In the genomic region with DNA sequence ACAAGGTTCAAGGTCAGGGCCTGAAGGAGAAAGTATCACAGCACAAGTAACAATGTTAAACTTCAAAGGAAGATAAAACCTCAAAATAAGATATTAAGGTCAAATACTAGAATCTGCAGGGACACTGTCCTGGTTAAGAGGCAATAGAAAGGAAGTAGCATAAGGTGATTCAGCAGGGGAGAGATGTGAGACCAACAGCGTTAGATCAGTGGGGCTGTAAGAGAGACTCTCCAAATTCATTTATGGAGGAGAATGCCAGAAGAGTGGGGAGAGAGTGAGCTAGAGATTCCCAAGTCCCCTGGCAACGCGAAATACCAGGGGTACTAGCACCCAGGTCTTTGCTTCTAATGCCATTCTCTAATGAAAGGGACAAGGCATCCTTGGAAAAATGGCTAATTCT, we compare ENCODE assay signal across 22 cellular contexts.
A peak's percentile ranks its signal among the peaks of the same experiment; 100 is the strongest.
DNase-seq lines count a peak whose midpoint lies in the region; ATAC-seq, FAIRE-seq and TF ChIP-seq lines count a peak whose summit lies in the region.
"Had no signal": no experiment of that assay in that cellular context is flagged by ENCODE, and none has a peak within 500 bp of the region (broad histone marks: within the 10 kb centered on the region; RNA-seq: fewer than 3 reads in every experiment).

No MANE protein-coding gene starts in this region.

- no peak overlapping the region for H3K4ac ChIP-seq in H1 (replicated peaks; ENCODE audit: insufficient read length, low read depth, low read length)

- H2BK5ac ChIP-seq in H1 (ENCODE audit: low read depth, low read length), result no peak overlapping the region

- POLR2A ChIA-PET in H1 (lab: Charles Lee; ENCODE audit: partially characterized antibody), result no interaction called here

- no peak overlapping the region for H2AFZ ChIP-seq in H1 (ENCODE audit: low read length)

- no peak overlapping the region for H4K5ac ChIP-seq in H1 (ENCODE audit: insufficient read length, low read depth, low read length)

- H2BK15ac ChIP-seq in H1 (ENCODE audit: low read length), result no peak overlapping the region

- H3K4me3 ChIP-seq in H1 (ENCODE audit: extremely low read depth in 1 of 4, insufficient read depth in 2 of 4, low read depth in 3 of 4, low read length in 4 of 4), result no peak overlapping the region
- H3K4me3 ChIP-seq in gastrocnemius medialis, result no peak overlapping the region
- H3K4me3 ChIP-seq: A549; BLaER1 treated with 17β-estradiol and CSF1 and Interleukin-3, amounts not matched to agents 10 nM and 100 nM; GM12878 had no signal

- H3K9me3 ChIP-seq in H1 (ENCODE audit: insufficient read depth in 2 of 2, low read depth in 1 of 2, low read length in 1 of 2), result peaks cover 3 to 8% of the 10 kb centered on the region in 2 experiments; a peak in 1 of 4 replicates
- H3K9me3 ChIP-seq in gastrocnemius medialis, result no peaks in the 10 kb centered on the region
- H3K9me3 ChIP-seq: A549; BLaER1 treated with 17β-estradiol and CSF1 and Interleukin-3, amounts not matched to agents 10 nM and 100 nM had no signal

- no peak overlapping the region for H2BK120ac ChIP-seq in H1 (replicated peaks; ENCODE audit: low read depth, low read length)

- H3K4me2 ChIP-seq in H1 (ENCODE audit: insufficient read depth in 1 of 2, low read depth in 2 of 2, low read length in 2 of 2), result no peak overlapping the region
- H3K4me2 ChIP-seq: A549; BLaER1 treated with 17β-estradiol and CSF1 and Interleukin-3, amounts not matched to agents 10 nM and 100 nM had no signal

- no peak for TF ChIP-seq RAD21 in H1 (IDR thresholded peaks at IDR 0.05 in 1 of 2, conservative IDR thresholded peaks at IDR 0.05 in 1 of 2; ENCODE audit: low read depth in 2 of 2, low read length in 2 of 2)

- FAIRE-seq in H1 (lab: Jason Lieb, UNC), result no peak
- FAIRE-seq: A549, D721Med, GM12878, GM12892, GM18507, GM19239 had no signal

- H2BK20ac ChIP-seq in H1 (ENCODE audit: low read length), result no peak overlapping the region

- H3K79me2 ChIP-seq in H1 (ENCODE audit: control insufficient read depth in 1 of 2, insufficient read depth in 2 of 2, low read length in 2 of 2), result no peaks in the 10 kb centered on the region

- CTCF ChIA-PET in H1 (lab: Charles Lee; ENCODE audit: partially characterized antibody), result interaction anchor here (1.1 kb wide), 1 partner anchor 30 kb away, joined by 3 read pairs; no protein-coding TSS in a partner anchor

- H2BK12ac ChIP-seq in H1 (ENCODE audit: low read depth, low read length), result no peak overlapping the region

- WGBS in H1 (ENCODE audit: extremely low coverage in 1 of 2, insufficient coverage in 1 of 2, insufficient read length in 1 of 2, insufficient replicate concordance in 2 of 2, low coverage in 1 of 2, low lambda C conversion rate in 2 of 2, missing lambda C conversion rate in 1 of 2), 2 experiments, result 85% methylated on average over 3 of the region's 3 CpGs; no CpG with 5 or more reads in 1 of the 2 experiments

- no peak overlapping the region for H3K9ac ChIP-seq in H1 (replicated peaks in 1 of 4; ENCODE audit: extremely low read depth in 1 of 4, low read depth in 3 of 4, low read length in 3 of 4)
- H3K9ac ChIP-seq: BLaER1 treated with 17β-estradiol and CSF1 and Interleukin-3, amounts not matched to agents 10 nM and 100 nM had no signal

- TF ChIP-seq POLR2A in H1 (IDR thresholded peaks at IDR 0.05; ENCODE audit: control extremely low read depth in 1 of 2, low read depth in 2 of 2, low read length in 2 of 2) (no peak), gastrocnemius medialis (IDR thresholded peaks at IDR 0.05) (no peak)

- H4K91ac ChIP-seq in H1 (replicated peaks; ENCODE audit: insufficient read length, low read length), result no peak overlapping the region

- H3K56ac ChIP-seq in H1 (replicated peaks; ENCODE audit: insufficient read length, low read depth, low read length), result peak overlapping the region; percentile 73

- intact Hi-C loops in gastrocnemius medialis (cut with DNase I; ENCODE audit: low total_unique reads), result no loop called here

- H3K27me3 ChIP-seq in H1 (replicated peaks in 1 of 4; ENCODE audit: control insufficient read depth in 3 of 4, extremely low read depth in 1 of 4, insufficient read depth in 3 of 4, low read length in 3 of 4) (no peaks in the 10 kb centered on the region), gastrocnemius medialis (no peaks in the 10 kb centered on the region)
- H3K27me3 ChIP-seq: BLaER1 treated with 17β-estradiol and CSF1 and Interleukin-3, amounts not matched to agents 10 nM and 100 nM had no signal

- no peaks in the 10 kb centered on the region; the same call in 1 of the 2 replicates for H3K23me2 ChIP-seq in H1 (ENCODE audit: low read depth, low read length)

- H3K79me1 ChIP-seq in H1 (ENCODE audit: low read depth, low read length), result no peaks in the 10 kb centered on the region

- no peak overlapping the region for H3K18ac ChIP-seq in H1 (ENCODE audit: extremely low read depth, low read length)

- no peak overlapping the region for H4K8ac ChIP-seq in H1 (ENCODE audit: extremely low read depth, insufficient read depth, low read length)

- H3K36me3 ChIP-seq in H1 (ENCODE audit: control insufficient read depth in 2 of 4, insufficient read depth in 4 of 4, low read length in 3 of 4) (no peaks in the 10 kb centered on the region), gastrocnemius medialis (no peaks in the 10 kb centered on the region)
- H3K36me3 ChIP-seq: BLaER1 treated with 17β-estradiol and CSF1 and Interleukin-3, amounts not matched to agents 10 nM and 100 nM had no signal

- TF ChIP-seq EP300 in H1 (IDR thresholded peaks at IDR 0.05; ENCODE audit: borderline replicate concordance in 1 of 2, low read depth in 2 of 2, low read length in 2 of 2), result no peak

- in situ Hi-C loops in G401 (cut with HindIII; ENCODE audit: low sequenced_read_pairs), result no loop called here
- in situ Hi-C loops in gastrocnemius medialis (cut with MboI; ENCODE audit: low sequenced_read_pairs in 4 of 4), result no loop called here

- no peak overlapping the region for H3K27ac ChIP-seq in H1 (ENCODE audit: low read depth, low read length)
- H3K27ac ChIP-seq in gastrocnemius medialis, result no peak overlapping the region
- H3K27ac ChIP-seq: 22Rv1; A549; BLaER1 treated with 17β-estradiol and CSF1 and Interleukin-3, amounts not matched to agents 10 nM and 100 nM; C4-2B had no signal

- TF ChIP-seq CTCF in H1 (IDR thresholded peaks at IDR 0.05; ENCODE audit: control extremely low read depth in 1 of 3, insufficient read depth in 1 of 3, low read depth in 1 of 3, low read length in 3 of 3), result no peak
- TF ChIP-seq CTCF in gastrocnemius medialis (IDR thresholded peaks at IDR 0.05 in 4 of 5, conservative IDR thresholded peaks at IDR 0.05 in 1 of 5), result no peak

- H4K20me1 ChIP-seq in H1 (replicated peaks in 1 of 2; ENCODE audit: control insufficient read depth in 1 of 2, insufficient read depth in 2 of 2, low read length in 2 of 2), result no peaks in the 10 kb centered on the region
- H4K20me1 ChIP-seq: BLaER1 treated with 17β-estradiol and CSF1 and Interleukin-3, amounts not matched to agents 10 nM and 100 nM had no signal

- no peak overlapping the region for H2AK5ac ChIP-seq in H1 (ENCODE audit: low read depth, low read length)

- no peak overlapping the region for H3K14ac ChIP-seq in H1 (ENCODE audit: insufficient read length)

- DNase-seq in G401 (ENCODE audit: low spot score) (peak; percentile 92), cerebellar cortex (ENCODE audit: low spot score) (peak; percentile 92), H1 (ENCODE audit: low read depth in 1 of 2, low spot score in 2 of 2) (no peak), gastrocnemius medialis (no peak)
- DNase-seq in activated CD4-positive, alpha-beta T cell treated with anti-CD3 and anti-CD28 coated beads, Interleukin-2, amount 50 U/mL, for 1 hour, result no peak
- DNase-seq: AML-193; Caco-2; Calu3; CD4-positive, alpha-beta T cell; CD8-positive, alpha-beta T cell; DMS79 treated with DMSO at 0.1 percent for 48 hours; GDM1 had no signal

- no peak for ATAC-seq in gastrocnemius medialis
- ATAC-seq in GM18870 (IDR thresholded peaks at IDR 0.05; ENCODE audit: unreplicated experiment), result no peak
- ATAC-seq: A549; CD8-positive, alpha-beta T cell; GM12878 had no signal

- H3K23ac ChIP-seq in H1 (ENCODE audit: insufficient read length), result no peak overlapping the region

- H3K4me1 ChIP-seq in H1 (replicated peaks in 1 of 4; ENCODE audit: control insufficient read depth in 3 of 4, insufficient read depth in 4 of 4, low read length in 3 of 4), result no peaks in the 10 kb centered on the region
- H3K4me1 ChIP-seq in gastrocnemius medialis, result no peaks in the 10 kb centered on the region
- H3K4me1 ChIP-seq: BLaER1 treated with 17β-estradiol and CSF1 and Interleukin-3, amounts not matched to agents 10 nM and 100 nM had no signal

TF ChIP-seq in H1, 55 proteins besides CTCF, POLR2A, EP300 and RAD21:
- TF ChIP-seq RBBP5 (IDR thresholded peaks at IDR 0.05; ENCODE audit: borderline replicate concordance, low read depth, low read length), result no peak

Comparison
In these comparisons a context has a peak if more than half of its experiments do, and no peak if none do; other contexts are left out.
1. DNase-seq: peak in G401 (single experiment) and cerebellar cortex (single experiment); none in H1 (0 of 2), gastrocnemius medialis (0 of 2) and activated CD4-positive, alpha-beta T cell treated with anti-CD3 and anti-CD28 coated beads, Interleukin-2, amount 50 U/mL, for 1 hour (single experiment).